Comparison of ENCODE assay signal across 1 cellular context in the genomic region with DNA sequence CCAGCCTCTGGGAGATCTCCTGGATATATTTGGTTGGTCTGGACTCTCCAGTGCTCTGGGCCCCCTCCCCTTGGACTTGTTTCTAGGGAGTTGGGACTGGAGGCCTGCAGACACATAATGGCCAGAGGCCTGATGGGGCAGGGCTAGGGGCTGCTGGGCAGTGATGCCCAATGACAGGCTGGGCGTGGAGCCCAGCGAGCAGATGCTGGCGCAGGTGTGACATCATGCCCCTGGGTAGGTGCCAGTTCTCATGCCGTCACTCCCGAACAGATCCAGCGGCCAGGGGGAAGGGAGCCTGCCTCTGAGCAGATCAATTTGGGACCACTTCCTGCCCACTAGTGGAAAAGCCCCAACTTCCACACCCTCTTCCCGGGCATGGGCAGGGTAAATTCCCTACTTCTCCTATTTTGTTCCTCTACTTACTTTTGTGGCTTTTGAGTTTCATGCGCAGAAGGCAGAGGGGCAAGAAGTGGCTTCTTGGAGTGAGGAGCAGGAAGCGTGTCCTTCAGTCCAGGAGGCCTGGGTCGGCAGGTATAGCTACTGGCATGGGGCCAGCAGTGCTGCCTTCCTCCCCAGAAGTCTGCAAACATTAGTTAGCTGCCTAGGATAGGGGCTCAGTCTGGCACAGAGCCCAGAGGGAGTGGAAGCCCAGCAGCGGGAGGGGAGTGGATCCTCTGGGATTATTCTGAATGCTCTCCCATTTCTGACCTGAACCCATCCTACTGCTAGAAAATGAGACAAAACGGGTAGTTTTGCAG.
TF ChIP-seq lines count a peak whose summit lies in the region.

No MANE protein-coding gene starts in this region.

TF ChIP-seq in K562, 482 proteins besides CTCF, POLR2A, EP300 and RAD21:
- TF ChIP-seq ZBTB17 (CRISPR knock-in tag; IDR thresholded peaks at IDR 0.05) = no peak
- no peak for TF ChIP-seq ZNF551 (CRISPR knock-in tag; IDR thresholded peaks at IDR 0.05)
- TF ChIP-seq, protein P1, sequence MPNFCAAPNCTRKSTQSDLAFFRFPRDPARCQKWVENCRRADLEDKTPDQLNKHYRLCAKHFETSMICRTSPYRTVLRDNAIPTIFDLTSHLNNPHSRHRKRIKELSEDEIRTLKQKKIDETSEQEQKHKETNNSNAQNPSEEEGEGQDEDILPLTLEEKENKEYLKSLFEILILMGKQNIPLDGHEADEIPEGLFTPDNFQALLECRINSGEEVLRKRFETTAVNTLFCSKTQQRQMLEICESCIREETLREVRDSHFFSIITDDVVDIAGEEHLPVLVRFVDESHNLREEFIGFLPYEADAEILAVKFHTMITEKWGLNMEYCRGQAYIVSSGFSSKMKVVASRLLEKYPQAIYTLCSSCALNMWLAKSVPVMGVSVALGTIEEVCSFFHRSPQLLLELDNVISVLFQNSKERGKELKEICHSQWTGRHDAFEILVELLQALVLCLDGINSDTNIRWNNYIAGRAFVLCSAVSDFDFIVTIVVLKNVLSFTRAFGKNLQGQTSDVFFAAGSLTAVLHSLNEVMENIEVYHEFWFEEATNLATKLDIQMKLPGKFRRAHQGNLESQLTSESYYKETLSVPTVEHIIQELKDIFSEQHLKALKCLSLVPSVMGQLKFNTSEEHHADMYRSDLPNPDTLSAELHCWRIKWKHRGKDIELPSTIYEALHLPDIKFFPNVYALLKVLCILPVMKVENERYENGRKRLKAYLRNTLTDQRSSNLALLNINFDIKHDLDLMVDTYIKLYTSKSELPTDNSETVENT (CRISPR knock-in tag; IDR thresholded peaks at IDR 0.05) = no peak
- TF ChIP-seq, protein P2, sequence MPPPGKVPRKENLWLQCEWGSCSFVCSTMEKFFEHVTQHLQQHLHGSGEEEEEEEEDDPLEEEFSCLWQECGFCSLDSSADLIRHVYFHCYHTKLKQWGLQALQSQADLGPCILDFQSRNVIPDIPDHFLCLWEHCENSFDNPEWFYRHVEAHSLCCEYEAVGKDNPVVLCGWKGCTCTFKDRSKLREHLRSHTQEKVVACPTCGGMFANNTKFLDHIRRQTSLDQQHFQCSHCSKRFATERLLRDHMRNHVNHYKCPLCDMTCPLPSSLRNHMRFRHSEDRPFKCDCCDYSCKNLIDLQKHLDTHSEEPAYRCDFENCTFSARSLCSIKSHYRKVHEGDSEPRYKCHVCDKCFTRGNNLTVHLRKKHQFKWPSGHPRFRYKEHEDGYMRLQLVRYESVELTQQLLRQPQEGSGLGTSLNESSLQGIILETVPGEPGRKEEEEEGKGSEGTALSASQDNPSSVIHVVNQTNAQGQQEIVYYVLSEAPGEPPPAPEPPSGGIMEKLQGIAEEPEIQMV (tag; conservative IDR thresholded peaks at IDR 0.05; ENCODE audit: low read depth) = no peak
- no peak for TF ChIP-seq TAL1 (IDR thresholded peaks at IDR 0.05)
- TF ChIP-seq, protein P3, sequence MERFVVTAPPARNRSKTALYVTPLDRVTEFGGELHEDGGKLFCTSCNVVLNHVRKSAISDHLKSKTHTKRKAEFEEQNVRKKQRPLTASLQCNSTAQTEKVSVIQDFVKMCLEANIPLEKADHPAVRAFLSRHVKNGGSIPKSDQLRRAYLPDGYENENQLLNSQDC (CRISPR knock-in tag; IDR thresholded peaks at IDR 0.05) = no peak
- TF ChIP-seq BRD9 (IDR thresholded peaks at IDR 0.05; ENCODE audit: low read depth, partially characterized antibody) = no peak
- 0 out of 2 replicates have a peak, but pooled peaks have one; percentile 17 for TF ChIP-seq POLR2G (IDR thresholded peaks at IDR 0.05; ENCODE audit: low read depth, low read length)
- peak; percentile 75 for TF ChIP-seq NFIC (IDR thresholded peaks at IDR 0.05)
- TF ChIP-seq RBBP5 (IDR thresholded peaks at IDR 0.05; ENCODE audit: borderline replicate concordance, insufficient read depth, low read length, poor library complexity, severe bottlenecking) = no peak
- TF ChIP-seq GTF2A2 (tag; IDR thresholded peaks at IDR 0.05) = no peak
- TF ChIP-seq CHCHD3 (CRISPR knock-in tag; IDR thresholded peaks at IDR 0.05) = no peak
TF ChIP-seq in K562: peak in this region for 2.
